Comparison of ENCODE assay signal across 8 cellular contexts in the genomic region with DNA sequence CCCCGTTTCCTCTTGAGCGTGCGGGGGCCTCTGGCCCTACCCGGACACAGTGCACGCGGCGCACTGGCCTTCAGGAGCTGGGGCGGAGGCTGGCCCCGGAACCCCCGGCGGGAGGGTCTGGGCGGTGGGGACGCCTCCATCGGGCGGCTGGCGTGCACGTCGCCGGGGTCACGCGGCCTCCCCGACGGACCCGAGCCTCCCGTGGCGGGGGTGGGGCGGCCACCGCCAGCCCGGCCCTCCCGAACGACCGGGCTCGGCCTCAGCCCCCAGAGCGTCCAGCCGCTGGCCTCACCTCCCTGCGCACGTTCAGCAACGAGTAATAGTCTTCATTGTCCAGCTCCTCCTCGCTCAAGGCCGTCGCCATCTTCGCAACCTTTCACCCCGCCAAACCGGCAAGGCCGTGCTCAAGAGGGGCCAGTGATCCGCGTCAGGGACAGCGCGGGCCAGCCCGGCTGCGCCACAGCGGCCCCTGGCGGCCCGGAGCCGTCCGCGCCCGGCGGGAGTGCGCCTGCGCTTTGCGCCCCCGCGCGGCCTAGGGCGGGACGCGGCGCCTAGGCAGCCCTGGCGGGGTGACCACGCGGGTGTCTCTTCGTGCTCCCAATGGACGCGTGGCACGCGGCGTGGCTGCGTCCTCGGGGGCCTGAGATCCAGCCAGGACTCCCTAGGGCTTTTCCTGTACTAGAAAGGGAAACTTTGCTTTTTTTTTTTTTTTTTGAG. TPM values are rescaled to one million over a fixed set of nuclear protein-coding genes. Genes with fewer than 3 reads are reported as not detected.
A peak's percentile ranks its signal among the peaks of the same experiment; 100 is the strongest.
DNase-seq lines count a peak whose midpoint lies in the region; ATAC-seq and TF ChIP-seq lines count a peak whose summit lies in the region.

A gene with protein sequence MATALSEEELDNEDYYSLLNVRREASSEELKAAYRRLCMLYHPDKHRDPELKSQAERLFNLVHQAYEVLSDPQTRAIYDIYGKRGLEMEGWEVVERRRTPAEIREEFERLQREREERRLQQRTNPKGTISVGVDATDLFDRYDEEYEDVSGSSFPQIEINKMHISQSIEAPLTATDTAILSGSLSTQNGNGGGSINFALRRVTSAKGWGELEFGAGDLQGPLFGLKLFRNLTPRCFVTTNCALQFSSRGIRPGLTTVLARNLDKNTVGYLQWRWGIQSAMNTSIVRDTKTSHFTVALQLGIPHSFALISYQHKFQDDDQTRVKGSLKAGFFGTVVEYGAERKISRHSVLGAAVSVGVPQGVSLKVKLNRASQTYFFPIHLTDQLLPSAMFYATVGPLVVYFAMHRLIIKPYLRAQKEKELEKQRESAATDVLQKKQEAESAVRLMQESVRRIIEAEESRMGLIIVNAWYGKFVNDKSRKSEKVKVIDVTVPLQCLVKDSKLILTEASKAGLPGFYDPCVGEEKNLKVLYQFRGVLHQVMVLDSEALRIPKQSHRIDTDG (minus strand): TSS at position 380 of the 717 bp plus-strand sequence. CDS start 16 bp downstream, at position 364.

- ATAC-seq in GM23338: peak; percentile 93

- no peaks in the 10 kb centered on the region for H3K9me2 ChIP-seq in GM23338 (ENCODE audit: insufficient read depth)

- H3K4me3 ChIP-seq in GM23338 (peak within 1 kb of the TSS; percentile 98), fibroblast of the aortic adventitia (ENCODE audit: low read depth, low read length) (peak within 1 kb of the TSS; percentile 99)

- H3K4me1 Mint-ChIP-seq in GM23338 (peaks cover 23% of the 10 kb centered on the region), nephron (peaks cover 30% of the 10 kb centered on the region)
- peaks cover 32% of the 10 kb centered on the region for H3K4me1 Mint-ChIP-seq in stimulated activated naive CD8-positive, alpha-beta T cell treated with anti-CD3 and anti-CD28 coated beads, Interleukin-15, Interleukin-2, amounts not matched to agents 100 ng/mL and 50 ng/mL, for 24 hours (ENCODE audit: low read depth)

- peaks cover 2% of the 10 kb centered on the region; the same call in 1 of the 2 replicates for H3F3A ChIP-seq in GM23338 (replicated peaks; ENCODE audit: low read depth)

- no peaks in the 10 kb centered on the region for H3K27me3 ChIP-seq in GM23338 (ENCODE audit: insufficient read depth)

- peaks cover 49% of the 10 kb centered on the region for H3K79me2 ChIP-seq in GM23338 (replicated peaks; ENCODE audit: insufficient read depth)

- POLR2A ChIA-PET in RWPE1 (lab: Yijun Ruan, JAX; ENCODE audit: low non-redundant PET): interaction anchor here (0.7 kb wide), 1 partner anchor 83 kb away, joined by 4 read pairs; no protein-coding TSS in a partner anchor

- H3K36me3 Mint-ChIP-seq in GM23338 (ENCODE audit: low read depth) (no peaks in the 10 kb centered on the region), nephron (ENCODE audit: low read depth) (no peaks in the 10 kb centered on the region)
- H3K36me3 Mint-ChIP-seq in stimulated activated naive CD8-positive, alpha-beta T cell treated with anti-CD3 and anti-CD28 coated beads, Interleukin-15, Interleukin-2, amounts not matched to agents 100 ng/mL and 50 ng/mL, for 24 hours (ENCODE audit: low read depth): no peaks in the 10 kb centered on the region

- H3K27ac ChIP-seq in GM23338 (ENCODE audit: low read depth): peak within 1 kb of the TSS; percentile 84
- peak within 1 kb of the TSS; percentile 69 for H3K27ac ChIP-seq in RWPE1

- H3K4me1 ChIP-seq in GM23338 (ENCODE audit: insufficient read depth): peaks cover 22% of the 10 kb centered on the region

- H3K4me3 Mint-ChIP-seq in GM23338: peak within 1 kb of the TSS; percentile 97
- H3K4me3 Mint-ChIP-seq in nephron: peak within 1 kb of the TSS; percentile 91 to 98 (median 97)
- peak within 1 kb of the TSS; percentile 92 for H3K4me3 Mint-ChIP-seq in stimulated activated naive CD8-positive, alpha-beta T cell treated with anti-CD3 and anti-CD28 coated beads, Interleukin-15, Interleukin-2, amounts not matched to agents 100 ng/mL and 50 ng/mL, for 24 hours

- H3K27ac Mint-ChIP-seq in GM23338: peak within 1 kb of the TSS; percentile 98
- peak within 1 kb of the TSS; percentile 64 to 93 (median 91) for H3K27ac Mint-ChIP-seq in nephron
- peak within 1 kb of the TSS; percentile 95 for H3K27ac Mint-ChIP-seq in stimulated activated naive CD8-positive, alpha-beta T cell treated with anti-CD3 and anti-CD28 coated beads, Interleukin-15, Interleukin-2, amounts not matched to agents 100 ng/mL and 50 ng/mL, for 24 hours

- CTCF ChIA-PET in RWPE1 (lab: Yijun Ruan, JAX): interaction anchor here (0.5 to 1.1 kb wide), 18 partner anchors 10 to 1829 kb away, joined by 3 to 7 read pairs (median 4); a partner anchor contains a TSS

- peaks cover 7% of the 10 kb centered on the region for H4K20me1 ChIP-seq in GM23338 (replicated peaks; ENCODE audit: insufficient read depth)

- no peaks in the 10 kb centered on the region for H3K36me3 ChIP-seq in GM23338 (ENCODE audit: insufficient read depth)

- H3K9me3 Mint-ChIP-seq in GM23338: no peaks in the 10 kb centered on the region
- no peaks in the 10 kb centered on the region for H3K9me3 Mint-ChIP-seq in nephron
- H3K9me3 Mint-ChIP-seq in stimulated activated naive CD8-positive, alpha-beta T cell treated with anti-CD3 and anti-CD28 coated beads, Interleukin-15, Interleukin-2, amounts not matched to agents 100 ng/mL and 50 ng/mL, for 24 hours: no peaks in the 10 kb centered on the region

- peak; percentile 87 for DNase-seq in ELF-1 (ENCODE audit: low read depth, low spot score)
- peak; percentile 90 for DNase-seq in GM23338 (ENCODE audit: low spot score)
- DNase-seq in LHCN-M2 (ENCODE audit: low read depth): peak; percentile 83
- peak; percentile 91 for DNase-seq in RWPE1 (ENCODE audit: low spot score)
- DNase-seq in activated T-helper 9 cell treated with anti-CD3 and anti-CD28 coated beads, Interleukin-2, amount 50 U/mL, for 16 hours (ENCODE audit: low read depth): peak; percentile 84
- DNase-seq in fibroblast of the aortic adventitia (ENCODE audit: low read depth): peak; percentile 87

- peaks cover 4% of the 10 kb centered on the region for H3K27me3 Mint-ChIP-seq in GM23338 (ENCODE audit: insufficient read depth, low read depth, poor library complexity)
- H3K27me3 Mint-ChIP-seq in nephron (ENCODE audit: low read depth): no peaks in the 10 kb centered on the region
- H3K27me3 Mint-ChIP-seq in stimulated activated naive CD8-positive, alpha-beta T cell treated with anti-CD3 and anti-CD28 coated beads, Interleukin-15, Interleukin-2, amounts not matched to agents 100 ng/mL and 50 ng/mL, for 24 hours: no peaks in the 10 kb centered on the region

- peak within 1 kb of the TSS; percentile 100 for H3K4me2 ChIP-seq in GM23338

- peak within 1 kb of the TSS; percentile 88 for H2AFZ ChIP-seq in GM23338

- TF ChIP-seq CTCF in GM23338 (conservative IDR thresholded peaks at IDR 0.05; ENCODE audit: low read depth in 2 of 2) (peak; percentile 58 to 90), RWPE1 (conservative IDR thresholded peaks at IDR 0.05; ENCODE audit: low read depth) (peak; percentile 99), fibroblast of the aortic adventitia (IDR thresholded peaks at IDR 0.05; ENCODE audit: insufficient read depth, low read length) (peak; percentile 59), nephron (IDR thresholded peaks at IDR 0.05; ENCODE audit: unreplicated experiment in 3 of 3) (peak; percentile 87 to 98 (median 91))

TF ChIP-seq in GM23338, 12 proteins besides CTCF, POLR2A, EP300 and RAD21:
- TF ChIP-seq JUNB (IDR thresholded peaks at IDR 0.05; ENCODE audit: unreplicated experiment): no peak
- peak; percentile 77 for TF ChIP-seq POLR2AphosphoS5 (IDR thresholded peaks at IDR 0.05; ENCODE audit: low read depth)
- TF ChIP-seq, protein P1, sequence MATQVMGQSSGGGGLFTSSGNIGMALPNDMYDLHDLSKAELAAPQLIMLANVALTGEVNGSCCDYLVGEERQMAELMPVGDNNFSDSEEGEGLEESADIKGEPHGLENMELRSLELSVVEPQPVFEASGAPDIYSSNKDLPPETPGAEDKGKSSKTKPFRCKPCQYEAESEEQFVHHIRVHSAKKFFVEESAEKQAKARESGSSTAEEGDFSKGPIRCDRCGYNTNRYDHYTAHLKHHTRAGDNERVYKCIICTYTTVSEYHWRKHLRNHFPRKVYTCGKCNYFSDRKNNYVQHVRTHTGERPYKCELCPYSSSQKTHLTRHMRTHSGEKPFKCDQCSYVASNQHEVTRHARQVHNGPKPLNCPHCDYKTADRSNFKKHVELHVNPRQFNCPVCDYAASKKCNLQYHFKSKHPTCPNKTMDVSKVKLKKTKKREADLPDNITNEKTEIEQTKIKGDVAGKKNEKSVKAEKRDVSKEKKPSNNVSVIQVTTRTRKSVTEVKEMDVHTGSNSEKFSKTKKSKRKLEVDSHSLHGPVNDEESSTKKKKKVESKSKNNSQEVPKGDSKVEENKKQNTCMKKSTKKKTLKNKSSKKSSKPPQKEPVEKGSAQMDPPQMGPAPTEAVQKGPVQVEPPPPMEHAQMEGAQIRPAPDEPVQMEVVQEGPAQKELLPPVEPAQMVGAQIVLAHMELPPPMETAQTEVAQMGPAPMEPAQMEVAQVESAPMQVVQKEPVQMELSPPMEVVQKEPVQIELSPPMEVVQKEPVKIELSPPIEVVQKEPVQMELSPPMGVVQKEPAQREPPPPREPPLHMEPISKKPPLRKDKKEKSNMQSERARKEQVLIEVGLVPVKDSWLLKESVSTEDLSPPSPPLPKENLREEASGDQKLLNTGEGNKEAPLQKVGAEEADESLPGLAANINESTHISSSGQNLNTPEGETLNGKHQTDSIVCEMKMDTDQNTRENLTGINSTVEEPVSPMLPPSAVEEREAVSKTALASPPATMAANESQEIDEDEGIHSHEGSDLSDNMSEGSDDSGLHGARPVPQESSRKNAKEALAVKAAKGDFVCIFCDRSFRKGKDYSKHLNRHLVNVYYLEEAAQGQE (IDR thresholded peaks at IDR 0.05; ENCODE audit: unreplicated experiment): no peak
- TF ChIP-seq, protein P2, sequence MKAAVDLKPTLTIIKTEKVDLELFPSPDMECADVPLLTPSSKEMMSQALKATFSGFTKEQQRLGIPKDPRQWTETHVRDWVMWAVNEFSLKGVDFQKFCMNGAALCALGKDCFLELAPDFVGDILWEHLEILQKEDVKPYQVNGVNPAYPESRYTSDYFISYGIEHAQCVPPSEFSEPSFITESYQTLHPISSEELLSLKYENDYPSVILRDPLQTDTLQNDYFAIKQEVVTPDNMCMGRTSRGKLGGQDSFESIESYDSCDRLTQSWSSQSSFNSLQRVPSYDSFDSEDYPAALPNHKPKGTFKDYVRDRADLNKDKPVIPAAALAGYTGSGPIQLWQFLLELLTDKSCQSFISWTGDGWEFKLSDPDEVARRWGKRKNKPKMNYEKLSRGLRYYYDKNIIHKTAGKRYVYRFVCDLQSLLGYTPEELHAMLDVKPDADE (IDR thresholded peaks at IDR 0.05): peak; percentile 79
- peak; percentile 86 for TF ChIP-seq CREB1 (CRISPR knock-in tag; IDR thresholded peaks at IDR 0.05; ENCODE audit: low read depth)

RNA-seq across cellular contexts. Expression of the gene that starts here (rescaled TPM):
- 67.2 and 69.8 TPM in 2 replicates for total RNA-seq in GM23338 (2014; rRNA removed; shearing (Covaris generic))
- 48.4 and 51.7 TPM in 2 replicates for polyA plus RNA-seq in GM23338 (2016; fragmentation: Nextera tagmentation; extraction: Ambion mirVana)
- total RNA-seq in LHCN-M2 (2014; rRNA removed) (35.8 and 41.5 TPM in 2 replicates), fibroblast of the aortic adventitia (ENCODE audit: low replicate concordance) (29.5 and 106 TPM in 2 replicates)
- polyA plus RNA-seq in LHCN-M2 (2012): 33.6 TPM

Comparison
In these comparisons a context has a peak if more than half of its experiments do, and no peak if none do; other contexts are left out.
1. Peak in every context shown above with its lines: DNase-seq, ATAC-seq, H3K4me3 ChIP-seq and H3K27ac ChIP-seq.